ENCODE assay signal across 22 cellular contexts in the genomic region with DNA sequence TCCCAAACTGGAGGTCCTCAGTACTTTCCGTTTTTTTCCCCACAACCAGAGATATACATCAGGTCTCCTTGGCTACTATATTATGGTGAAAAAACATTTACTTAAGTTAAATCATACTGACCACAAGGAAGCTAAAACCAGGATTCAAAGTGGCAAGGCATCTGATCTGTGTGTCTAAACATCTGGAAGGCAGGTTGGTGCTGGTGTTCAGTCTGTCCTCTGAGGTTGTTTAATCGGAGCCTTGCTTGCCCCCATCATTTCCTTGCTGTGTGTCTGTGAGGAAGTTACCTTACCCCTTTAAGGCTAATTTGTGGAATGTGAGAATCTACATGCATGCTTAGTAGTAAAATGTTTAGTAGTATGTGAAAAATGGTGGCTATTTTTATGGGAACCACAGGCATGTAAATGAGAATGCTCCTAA.
DNase-seq lines count a peak whose midpoint lies in the region; ATAC-seq and TF ChIP-seq lines count a peak whose summit lies in the region.
"Had no signal": no experiment of that assay in that cellular context is flagged by ENCODE, and none has a peak within 500 bp of the region (broad histone marks: within the 10 kb centered on the region; RNA-seq: fewer than 3 reads in every experiment).

No MANE protein-coding gene starts in this region.

- H3K36me3 Mint-ChIP-seq in MCF 10A (ENCODE audit: insufficient read depth, unreplicated experiment), result no peaks in the 10 kb centered on the region

- ATAC-seq in HG03342 (IDR thresholded peaks at IDR 0.05; ENCODE audit: unreplicated experiment), result no peak
- ATAC-seq: activated naive CD4-positive, alpha-beta T cell treated with anti-CD3 and anti-CD28 coated beads, Interleukin-2, amount 50 U/mL, for 72 hours; Panc1; right lobe of liver; upper lobe of right lung had no signal

- peaks cover 42% of the 10 kb centered on the region for H3F3A ChIP-seq in smooth muscle cell (ENCODE audit: low read depth)

- H3K79me2 ChIP-seq in mammary epithelial cell (ENCODE audit: insufficient read depth, low read length) (no peaks in the 10 kb centered on the region), smooth muscle cell (ENCODE audit: low read depth) (peaks cover 8% of the 10 kb centered on the region)

- dilution Hi-C loops in mammary epithelial cell (cut with HindIII; ENCODE audit: low sequenced_read_pairs), result no loop called here

- POLR2A ChIA-PET in MCF 10A (lab: Yijun Ruan, JAX), result interaction anchor here (0.5 to 0.6 kb wide), 2 partner anchors 78 to 91 kb away, joined by 3 read pairs; no protein-coding TSS in a partner anchor

- DNase-seq in mammary epithelial cell (peak; percentile 43), MCF 10A (ENCODE audit: unreplicated experiment) (no peak), SJSA1 (ENCODE audit: low read depth in 1 of 2, low spot score in 2 of 2) (peak in 1 of 2 experiments; percentile 54), fibroblast of pulmonary artery (ENCODE audit: low read depth) (peak; percentile 10), smooth muscle cell (lab: John Stamatoyannopoulos, UW; ENCODE audit: unreplicated experiment) (no peak), NCI-H2029 (lab: John Stamatoyannopoulos, UW) (no peak), activated T-cell treated with anti-CD3 and anti-CD28 coated beads for 4 hours (no peak)
- DNase-seq: 8988T; activated CD4-positive, alpha-beta T cell treated with anti-CD3 and anti-CD28 coated beads for 4 hours; effector memory CD4-positive, alpha-beta T cell; esophagus squamous epithelium; GDM1; NCI-H2081 treated with DMSO at 0.1 percent for 48 hours; right lobe of liver; upper lobe of right lung had no signal

- H3K4me1 ChIP-seq in mammary epithelial cell (ENCODE audit: insufficient read depth, low read length) (peaks cover 24% of the 10 kb centered on the region), SJSA1 (replicated peaks) (peaks cover 55% of the 10 kb centered on the region), smooth muscle cell (ENCODE audit: low read depth) (peaks cover 48% of the 10 kb centered on the region)

- H3K4me1 Mint-ChIP-seq in MCF 10A (ENCODE audit: insufficient read depth, unreplicated experiment), result peaks cover 10% of the 10 kb centered on the region

- H3K4me3 Mint-ChIP-seq in MCF 10A (ENCODE audit: unreplicated experiment), result no peak overlapping the region
- H3K4me3 Mint-ChIP-seq: activated T-helper 1 cell treated with anti-CD3 and anti-CD28 coated beads, Interleukin-12 subunit alpha, Interleukin-12 subunit beta, Interleukin-2, Interleukin-4 antibody, amounts not matched to agents 30 ng/mL and 10 ng/mL and 1 ng/mL, durations not matched to agents 14 hours and 24 hours and 36 hours; memory B cell; nephron had no signal

- H3K9ac ChIP-seq in mammary epithelial cell (ENCODE audit: insufficient read depth, low read length) (no peak overlapping the region), smooth muscle cell (ENCODE audit: low read depth) (peak overlapping the region; percentile 65)
- H3K9ac ChIP-seq: BLaER1 had no signal

- CTCF ChIA-PET in mammary epithelial cell (lab: Charles Lee; ENCODE audit: low non-redundant PET), result no interaction called here
- CTCF ChIA-PET in MCF 10A (lab: Yijun Ruan, JAX), result interaction anchor here (0.6 kb wide), 3 partner anchors 30 to 135 kb away, joined by 3 read pairs; no protein-coding TSS in a partner anchor

- intact Hi-C loops in mammary epithelial cell (cut with micrococcal nuclease) (no loop called here), MCF 10A (cut with micrococcal nuclease) (no loop called here)

- BruUV-seq in mammary epithelial cell (replicated peaks; lab: Mats Ljungman, UMichigan), result no TSS peak
- BruUV-seq in MCF 10A (replicated peaks; lab: Mats Ljungman, UMichigan), result no TSS peak

- H3K27me3 ChIP-seq in mammary epithelial cell (ENCODE audit: insufficient read depth, low read length), result no peaks in the 10 kb centered on the region
- H3K27me3 ChIP-seq in SJSA1 (replicated peaks), result no peaks in the 10 kb centered on the region
- H3K27me3 ChIP-seq in smooth muscle cell (ENCODE audit: low read depth), result no peaks in the 10 kb centered on the region
- H3K27me3 ChIP-seq: BLaER1, esophagus squamous epithelium, right lobe of liver, upper lobe of right lung had no signal

- H2AFZ ChIP-seq in mammary epithelial cell (ENCODE audit: low read depth, low read length) (no peak overlapping the region), smooth muscle cell (ENCODE audit: low read depth) (no peak overlapping the region)

- H3K4me3 ChIP-seq in mammary epithelial cell (replicated peaks in 1 of 3; ENCODE audit: insufficient read depth in 1 of 3, low read depth in 2 of 3, low read length in 3 of 3), result no peak overlapping the region
- no peak overlapping the region for H3K4me3 ChIP-seq in SJSA1
- H3K4me3 ChIP-seq in fibroblast of pulmonary artery (replicated peaks; ENCODE audit: low read depth, low read length), result no peak overlapping the region
- H3K4me3 ChIP-seq in smooth muscle cell, result no peak overlapping the region
- H3K4me3 ChIP-seq: BLaER1, esophagus squamous epithelium, right lobe of liver, upper lobe of right lung had no signal

- no peak overlapping the region for H3K27ac ChIP-seq in mammary epithelial cell (ENCODE audit: insufficient read depth, low read depth, low read length)
- H3K27ac ChIP-seq in SJSA1, result peak overlapping the region; percentile 90
- H3K27ac ChIP-seq in smooth muscle cell (ENCODE audit: low read depth), result peak overlapping the region; percentile 99
- H3K27ac ChIP-seq: BLaER1, esophagus squamous epithelium, right lobe of liver, upper lobe of right lung had no signal

- H3K27me3 Mint-ChIP-seq in MCF 10A (ENCODE audit: insufficient read depth, unreplicated experiment), result no peaks in the 10 kb centered on the region
- H3K27me3 Mint-ChIP-seq: memory B cell had no signal

- TF ChIP-seq CTCF in mammary epithelial cell (conservative IDR thresholded peaks at IDR 0.05 in 1 of 2, IDR thresholded peaks at IDR 0.05 in 1 of 2; ENCODE audit: extremely low read depth in 1 of 2, insufficient read depth in 1 of 2, low read depth in 1 of 2, low read length in 2 of 2) (no peak), MCF 10A (IDR thresholded peaks at IDR 0.05; ENCODE audit: unreplicated experiment) (no peak), fibroblast of pulmonary artery (IDR thresholded peaks at IDR 0.05; ENCODE audit: low read length, missing control alignments) (no peak), smooth muscle cell (IDR thresholded peaks at IDR 0.05; ENCODE audit: borderline replicate concordance, insufficient read depth, poor library complexity, severe bottlenecking) (no peak)

- H4K20me1 ChIP-seq in mammary epithelial cell (ENCODE audit: insufficient read depth, low read length) (no peaks in the 10 kb centered on the region), smooth muscle cell (ENCODE audit: low read depth) (no peaks in the 10 kb centered on the region)
- H4K20me1 ChIP-seq: BLaER1 had no signal

- H3K9me3 Mint-ChIP-seq in MCF 10A (ENCODE audit: unreplicated experiment), result no peaks in the 10 kb centered on the region
- H3K9me3 Mint-ChIP-seq: memory B cell had no signal

- WGBS in mammary epithelial cell (ENCODE audit: low coverage, missing lambda C conversion rate), result 100% methylated on average over 2 of the region's 2 CpGs
- 37% methylated on average over 2 of the region's 2 CpGs for whole genome bisulfite sequencing in smooth muscle cell (ENCODE audit: low lambda C conversion rate)

- in situ Hi-C loops in mammary epithelial cell (cut with MboI; ENCODE audit: low sequenced_read_pairs in 2 of 2), result no loop called here

- H3K9me3 ChIP-seq in mammary epithelial cell (replicated peaks; ENCODE audit: insufficient read depth, low read length) (no peaks in the 10 kb centered on the region), SJSA1 (replicated peaks) (no peaks in the 10 kb centered on the region), smooth muscle cell (replicated peaks; ENCODE audit: low read depth) (no peaks in the 10 kb centered on the region)
- H3K9me3 ChIP-seq: esophagus squamous epithelium, right lobe of liver, upper lobe of right lung had no signal

- no peak overlapping the region for H3K27ac Mint-ChIP-seq in MCF 10A (ENCODE audit: low read depth, unreplicated experiment)
- H3K27ac Mint-ChIP-seq: activated naive CD4-positive, alpha-beta T cell treated with anti-CD3 and anti-CD28 coated beads, Interleukin-2, amount 50 U/mL, for 72 hours; activated T-helper 1 cell treated with anti-CD3 and anti-CD28 coated beads, Interleukin-12 subunit alpha, Interleukin-12 subunit beta, Interleukin-2, Interleukin-4 antibody, amounts not matched to agents 30 ng/mL and 10 ng/mL and 1 ng/mL, durations not matched to agents 14 hours and 24 hours and 36 hours; memory B cell; nephron had no signal

- no peaks in the 10 kb centered on the region for H3K36me3 ChIP-seq in mammary epithelial cell (ENCODE audit: insufficient read depth, low read length)
- peaks cover 6% of the 10 kb centered on the region for H3K36me3 ChIP-seq in SJSA1
- H3K36me3 ChIP-seq in smooth muscle cell (ENCODE audit: low read depth), result no peaks in the 10 kb centered on the region
- H3K36me3 ChIP-seq: esophagus squamous epithelium, right lobe of liver, upper lobe of right lung had no signal

- H3K4me2 ChIP-seq in mammary epithelial cell (ENCODE audit: insufficient read depth, low read depth, low read length) (no peak overlapping the region), smooth muscle cell (peak overlapping the region; percentile 75)
- H3K4me2 ChIP-seq: BLaER1 had no signal

Comparison
In these comparisons a context has a peak if more than half of its experiments do, and no peak if none do; other contexts are left out.
1. DNase-seq: peak in mammary epithelial cell (single experiment) and fibroblast of pulmonary artery (single experiment); none in MCF 10A (single experiment), smooth muscle cell (single experiment), NCI-H2029 (single experiment) and activated T-cell treated with anti-CD3 and anti-CD28 coated beads for 4 hours (single experiment).